Comparison of ENCODE assay signal across 11 cellular contexts in the genomic region with DNA sequence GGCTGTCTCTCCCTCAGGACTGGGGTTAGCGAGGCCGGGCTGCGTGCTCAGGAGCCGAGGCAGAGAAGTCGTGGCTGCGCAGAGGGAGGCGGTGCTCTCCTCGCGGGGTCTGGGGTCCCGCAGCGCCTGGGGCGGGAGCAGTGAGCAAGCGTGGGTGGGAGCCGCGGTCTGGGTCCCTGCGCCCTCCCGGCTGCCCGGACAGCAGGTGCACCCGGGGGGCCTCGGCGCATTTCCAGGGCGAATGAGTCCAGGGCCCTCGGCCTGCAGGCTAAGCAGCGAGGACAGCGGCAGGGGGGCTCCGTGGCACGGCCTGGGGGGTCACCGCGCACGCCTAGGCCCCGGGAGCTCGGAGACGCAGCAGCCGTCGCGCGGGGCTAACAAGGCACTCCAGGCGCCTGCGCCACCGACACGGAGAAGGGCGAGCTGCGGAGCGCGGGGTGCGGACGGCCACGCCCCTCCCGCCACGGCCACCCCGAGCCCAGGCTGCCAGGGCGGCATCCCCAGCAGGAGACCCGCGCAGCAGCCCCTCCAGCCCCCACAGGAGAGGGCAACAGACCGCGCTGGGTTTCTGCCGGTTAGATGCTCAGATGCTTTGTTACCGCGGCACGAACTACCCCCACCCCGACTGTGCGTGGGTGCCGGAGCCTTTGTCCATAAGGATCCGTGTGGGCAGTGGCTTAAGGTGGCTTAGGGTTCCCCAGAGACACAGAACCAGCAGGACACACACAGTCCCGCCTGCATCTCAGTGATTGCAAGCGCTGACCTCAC.
DNase-seq lines count a peak whose midpoint lies in the region; ATAC-seq and TF ChIP-seq lines count a peak whose summit lies in the region.
"Had no signal": no experiment of that assay in that cellular context is flagged by ENCODE, and none has a peak within 500 bp of the region (broad histone marks: within the 10 kb centered on the region; RNA-seq: fewer than 3 reads in every experiment).

No MANE protein-coding gene starts in this region.

- DNase-seq in COR-L47 (lab: John Stamatoyannopoulos, UW): peak; percentile 50
- peak; percentile 23 for DNase-seq in NCI-H1105 treated with DMSO at 0.1 percent for 48 hours (lab: John Stamatoyannopoulos, UW)
- no peak for DNase-seq in esophagus muscularis mucosa (ENCODE audit: extremely low spot score)
- peak in 3 of 5 donors; percentile 40 to 48 (median 47) for DNase-seq in ovary
- no peak for DNase-seq in GF-D8 (lab: John Stamatoyannopoulos, UW)
- DNase-seq: brain microvascular endothelial cell had no signal

- ATAC-seq in GM18498 (IDR thresholded peaks at IDR 0.05; ENCODE audit: unreplicated experiment) (no peak), GM21576 (IDR thresholded peaks at IDR 0.05; ENCODE audit: unreplicated experiment) (no peak), GM18520 (IDR thresholded peaks at IDR 0.05; ENCODE audit: unreplicated experiment) (no peak)

- no peak for TF ChIP-seq POLR2A in esophagus muscularis mucosa (IDR thresholded peaks at IDR 0.05; ENCODE audit: low read depth)
- TF ChIP-seq POLR2A in ovary (IDR thresholded peaks at IDR 0.05): no peak

- no peak for TF ChIP-seq CTCF in esophagus muscularis mucosa (IDR thresholded peaks at IDR 0.05)
- no peak for TF ChIP-seq CTCF in ovary (IDR thresholded peaks at IDR 0.05)

- H3K4me3 ChIP-seq in esophagus muscularis mucosa (peak overlapping the region; percentile 39 to 46 (median 43)), ovary (peak overlapping the region; percentile 17)
- H3K4me3 ChIP-seq: tibial artery had no signal

- intact Hi-C loops in esophagus muscularis mucosa (cut with DNase I) (no loop called here), ovary (cut with DNase I) (no loop called here)

- no peaks in the 10 kb centered on the region for H3K36me3 ChIP-seq in esophagus muscularis mucosa
- H3K36me3 ChIP-seq in ovary: no peaks in the 10 kb centered on the region
- H3K36me3 ChIP-seq: brain microvascular endothelial cell, tibial artery had no signal

- WGBS in esophagus muscularis mucosa: 16% methylated on average over 6 of the region's 66 CpGs
- WGBS in ovary, 3 donors: 2 to 9% (median 4%) methylated on average over 14 to 66 of the region's 66 CpGs

- H3K9me3 ChIP-seq in esophagus muscularis mucosa: no peaks in the 10 kb centered on the region
- H3K9me3 ChIP-seq in ovary: no peaks in the 10 kb centered on the region
- H3K9me3 ChIP-seq: tibial artery had no signal

- H3K4me1 ChIP-seq in esophagus muscularis mucosa (peaks cover 7 to 25% (median 22%) of the 10 kb centered on the region in 4 donors), ovary (ENCODE audit: insufficient read depth) (peaks cover 8% of the 10 kb centered on the region)

- H3K27ac ChIP-seq in esophagus muscularis mucosa (replicated peaks in 1 of 4) (no peak overlapping the region), ovary (no peak overlapping the region)
- H3K27ac ChIP-seq: brain microvascular endothelial cell, HL-60, tibial artery had no signal

- H3K27me3 ChIP-seq in esophagus muscularis mucosa (peaks cover 4 to 75% (median 9%) of the 10 kb centered on the region in 4 donors), ovary (no peaks in the 10 kb centered on the region)

- no peak for TF ChIP-seq EP300 in esophagus muscularis mucosa (IDR thresholded peaks at IDR 0.05)
- no peak for TF ChIP-seq EP300 in ovary (IDR thresholded peaks at IDR 0.05)

Comparison
In these comparisons a context has a peak if more than half of its experiments do, and no peak if none do; other contexts are left out.
1. DNase-seq: peak in COR-L47 (single experiment), NCI-H1105 treated with DMSO at 0.1 percent for 48 hours (single experiment) and ovary (3 of 5); none in esophagus muscularis mucosa (single experiment) and GF-D8 (single experiment).